In genomic region chr10:127378628-127379027, GRCh38 we compare ENCODE assay signal across 13 cellular contexts.
"Had no signal": no experiment of that assay in that cellular context is flagged by ENCODE, and none has a peak within 500 bp of the region (broad histone marks: within the 10 kb centered on the region; RNA-seq: fewer than 3 reads in every experiment).

No MANE protein-coding gene starts in this region.

- H3K27me3 ChIP-seq: colonic mucosa, esophagus muscularis mucosa, esophagus squamous epithelium, foreskin keratinocyte, gastrocnemius medialis, gastroesophageal sphincter, heart left ventricle, heart right ventricle had no signal

- H3K36me3 ChIP-seq: colonic mucosa, gastrocnemius medialis had no signal

- H3K4me3 ChIP-seq: colonic mucosa, coronary artery, dorsolateral prefrontal cortex, esophagus muscularis mucosa, esophagus squamous epithelium, gastrocnemius medialis, gastroesophageal sphincter, heart left ventricle, heart right ventricle had no signal

- H3K9me3 ChIP-seq: colonic mucosa, esophagus muscularis mucosa, esophagus squamous epithelium, gastrocnemius medialis, gastroesophageal sphincter, heart left ventricle, heart right ventricle had no signal

- ATAC-seq: effector memory CD8-positive, alpha-beta T cell; esophagus mucosa; foreskin keratinocyte; gastrocnemius medialis; gastroesophageal sphincter; heart left ventricle; heart right ventricle had no signal

- H3K27ac ChIP-seq: colonic mucosa, coronary artery, dorsolateral prefrontal cortex, epithelial cell of prostate, esophagus muscularis mucosa, esophagus squamous epithelium, foreskin keratinocyte, gastrocnemius medialis, gastroesophageal sphincter, heart left ventricle, heart right ventricle had no signal
